In the genomic region with DNA sequence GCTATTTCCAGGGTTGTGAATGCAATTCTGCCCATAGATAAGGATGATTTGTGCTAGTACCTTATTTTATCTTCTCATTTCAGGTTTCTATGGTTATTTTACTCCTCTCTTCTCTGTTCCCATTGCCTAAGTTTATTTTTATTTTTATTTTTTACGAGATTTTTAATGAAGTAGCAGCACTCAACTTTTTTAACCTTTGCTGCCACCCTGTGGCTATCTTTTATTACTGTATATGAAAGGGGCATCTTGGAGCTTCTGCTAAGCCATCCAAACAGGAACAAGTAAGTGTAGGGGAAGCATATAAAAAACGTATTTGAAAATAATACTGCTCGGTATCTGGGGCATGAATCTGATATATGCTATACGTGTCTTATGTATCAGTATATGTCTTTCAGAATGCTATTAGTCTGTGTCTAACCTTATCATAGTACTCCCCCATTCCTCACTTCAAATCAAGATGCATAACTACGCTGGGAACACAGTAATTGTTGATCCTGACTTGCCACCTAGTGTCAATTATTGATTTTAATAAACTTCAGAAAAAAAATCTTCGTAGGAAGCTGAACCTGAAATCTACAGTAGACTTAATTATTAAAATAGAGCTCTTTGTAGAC, we compare ENCODE assay signal across 8 cellular contexts.
A peak's percentile ranks its signal among the peaks of the same experiment; 100 is the strongest.
DNase-seq lines count a peak whose midpoint lies in the region; ATAC-seq and TF ChIP-seq lines count a peak whose summit lies in the region.

No MANE protein-coding gene starts in this region.

- H2AFZ ChIP-seq in Karpas-422 (ENCODE audit: low read length): no peak overlapping the region

- no peak for TF ChIP-seq POLR2A in spleen (IDR thresholded peaks at IDR 0.05)

- no peaks in the 10 kb centered on the region for H4K20me1 ChIP-seq in Karpas-422 (ENCODE audit: insufficient read depth, low read depth, low read length)

- H3K4me3 ChIP-seq in Karpas-422 (ENCODE audit: low read length) (no peak overlapping the region), cardiac muscle cell (no peak overlapping the region), spleen (no peak overlapping the region)

- ATAC-seq in HG03108 (IDR thresholded peaks at IDR 0.05; ENCODE audit: unreplicated experiment) (no peak), GM21367 (IDR thresholded peaks at IDR 0.05; ENCODE audit: unreplicated experiment) (no peak)

- H3K36me3 ChIP-seq in Karpas-422 (ENCODE audit: insufficient read depth, low read length) (no peaks in the 10 kb centered on the region), cardiac muscle cell (no peaks in the 10 kb centered on the region), spleen (no peaks in the 10 kb centered on the region)

- peak; percentile 23 for DNase-seq in NCI-H510A treated with DMSO at 0.1 percent for 48 hours (lab: John Stamatoyannopoulos, UW)
- DNase-seq in NCI-H510A (lab: John Stamatoyannopoulos, UW): no peak
- DNase-seq in Karpas-422: peak; percentile 76
- peak; percentile 56 to 68 for DNase-seq in cardiac muscle cell (ENCODE audit: low read depth in 1 of 2, low spot score in 1 of 2)
- DNase-seq in spleen: no peak

- no peak overlapping the region for H3K9ac ChIP-seq in Karpas-422 (ENCODE audit: low read length)

- 18 to 27% (median 23%) methylated on average over 6 of the region's 6 CpGs for WGBS in spleen, 5 donors

- no peaks in the 10 kb centered on the region for H3K79me2 ChIP-seq in Karpas-422 (ENCODE audit: low read length)

- H3K9me3 ChIP-seq in Karpas-422 (ENCODE audit: low read length) (no peaks in the 10 kb centered on the region), cardiac muscle cell (ENCODE audit: low read depth) (no peaks in the 10 kb centered on the region), spleen (peaks cover 0 to 4% (median 0%) of the 10 kb centered on the region in 8 donors)

- H3K9me2 ChIP-seq in Karpas-422 (replicated peaks; ENCODE audit: insufficient read depth, low read length): no peaks in the 10 kb centered on the region

- H3K27me3 ChIP-seq in Karpas-422 (ENCODE audit: low read length): no peaks in the 10 kb centered on the region
- H3K27me3 ChIP-seq in cardiac muscle cell: no peaks in the 10 kb centered on the region
- no peaks in the 10 kb centered on the region for H3K27me3 ChIP-seq in spleen (replicated peaks in 1 of 7)

- intact Hi-C loops in spleen (cut with DNase I; ENCODE audit: low total_unique reads): no loop called here

- no peak overlapping the region for H3K4me2 ChIP-seq in Karpas-422 (ENCODE audit: low read depth, low read length, poor library complexity, severe bottlenecking)

- no peak overlapping the region for H3K27ac ChIP-seq in Karpas-422 (ENCODE audit: low read length)
- H3K27ac ChIP-seq in VCaP: no peak overlapping the region
- H3K27ac ChIP-seq in cardiac muscle cell: no peak overlapping the region
- no peak overlapping the region for H3K27ac ChIP-seq in spleen

- no peaks in the 10 kb centered on the region for H3K4me1 ChIP-seq in Karpas-422 (ENCODE audit: low read length)
- H3K4me1 ChIP-seq in cardiac muscle cell (ENCODE audit: low read depth): no peaks in the 10 kb centered on the region
- H3K4me1 ChIP-seq in spleen: peaks cover 0 to 15% (median 0%) of the 10 kb centered on the region in 6 donors

- TF ChIP-seq CTCF in VCaP (conservative IDR thresholded peaks at IDR 0.05) (peak; percentile 81), cardiac muscle cell (IDR thresholded peaks at IDR 0.05; ENCODE audit: low read depth, low read length) (peak; percentile 57), spleen (IDR thresholded peaks at IDR 0.05 in 8 of 11, conservative IDR thresholded peaks at IDR 0.05 in 3 of 11) (peak in 10 of 11 experiments; percentile 24 to 66 (median 55))

Comparison
In these comparisons a context has a peak if more than half of its experiments do, and no peak if none do; other contexts are left out.
1. DNase-seq: peak in NCI-H510A treated with DMSO at 0.1 percent for 48 hours (single experiment), Karpas-422 (single experiment) and cardiac muscle cell (2 of 2); none in NCI-H510A (single experiment) and spleen (single experiment).
2. Peak in every context shown above with its lines, with median percentiles within 50 percentile points of each other: CTCF ChIP-seq.